Comparison of ENCODE assay signal across 12 cellular contexts in the genomic region with DNA sequence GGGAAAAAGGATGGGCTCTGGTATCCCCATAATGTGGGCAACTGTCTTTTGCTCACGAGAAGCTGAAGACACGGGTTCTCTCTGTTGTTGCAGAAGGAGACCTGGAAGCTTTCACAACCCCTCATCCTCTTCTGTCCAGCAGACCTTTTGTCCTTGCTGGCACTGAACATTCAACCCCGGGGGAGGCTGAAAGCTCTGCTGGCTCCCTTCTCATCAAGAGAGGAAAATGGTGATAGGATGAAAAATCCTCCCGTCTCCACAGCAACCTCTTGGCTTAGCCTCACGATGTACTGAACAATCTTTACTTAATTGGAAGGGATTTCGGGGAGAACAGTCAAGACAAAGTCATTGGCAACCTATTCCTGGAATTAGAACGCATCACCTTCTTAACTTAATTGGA. TPM values are rescaled to one million over a fixed set of nuclear protein-coding genes. Genes with fewer than 3 reads are reported as not detected.
A peak's percentile ranks its signal among the peaks of the same experiment; 100 is the strongest.
DNase-seq lines count a peak whose midpoint lies in the region; ATAC-seq and TF ChIP-seq lines count a peak whose summit lies in the region.
"Had no signal": no experiment of that assay in that cellular context is flagged by ENCODE, and none has a peak within 500 bp of the region (broad histone marks: within the 10 kb centered on the region; RNA-seq: fewer than 3 reads in every experiment).

No MANE protein-coding gene starts in this region.

- 67 to 76% methylated on average over 7 of the region's 7 CpGs for WGBS in tibial nerve, 2 donors

- no peak for TF ChIP-seq CTCF in ascending aorta (IDR thresholded peaks at IDR 0.05)
- no peak for TF ChIP-seq CTCF in fibroblast of lung (conservative IDR thresholded peaks at IDR 0.05 in 1 of 2, IDR thresholded peaks at IDR 0.05 in 1 of 2; ENCODE audit: low read depth in 1 of 2, low read length in 2 of 2)
- no peak for TF ChIP-seq CTCF in omental fat pad (IDR thresholded peaks at IDR 0.05)
- TF ChIP-seq CTCF in tibial nerve (IDR thresholded peaks at IDR 0.05), result no peak

- peak in 1 of 2 donors; percentile 52 for TF ChIP-seq EP300 in tibial nerve (IDR thresholded peaks at IDR 0.05)

- H2AFZ ChIP-seq in fibroblast of lung (ENCODE audit: low read length), result no peak overlapping the region

- peaks cover 47% of the 10 kb centered on the region for H3K79me2 ChIP-seq in fibroblast of lung (ENCODE audit: control insufficient read depth, insufficient read depth, low read length)

- TF ChIP-seq POLR2A in tibial nerve (IDR thresholded peaks at IDR 0.05), result no peak

- no peak overlapping the region for H3K4me3 ChIP-seq in ascending aorta
- no peak overlapping the region for H3K4me3 ChIP-seq in fibroblast of lung (replicated peaks in 1 of 4; ENCODE audit: control extremely low read depth in 1 of 4, insufficient read depth in 1 of 4, low read depth in 3 of 4, low read length in 4 of 4)
- H3K4me3 ChIP-seq in tibial nerve, result no peak overlapping the region

- peak overlapping the region; percentile 60 to 80 for H3K27ac ChIP-seq in ascending aorta
- peak overlapping the region; percentile 92 for H3K27ac ChIP-seq in fibroblast of lung (ENCODE audit: insufficient read depth, low read length)
- H3K27ac ChIP-seq in tibial nerve, result peak overlapping the region in 3 of 4 donors; percentile 18 to 81 (median 67)

- peaks cover 25 to 38% of the 10 kb centered on the region in 2 donors for H3K4me1 ChIP-seq in ascending aorta
- peaks cover 27% of the 10 kb centered on the region for H3K4me1 ChIP-seq in fibroblast of lung (ENCODE audit: control insufficient read depth, extremely low read depth, insufficient read depth, low read length)
- peaks cover 0 to 42% (median 19%) of the 10 kb centered on the region in 4 donors for H3K4me1 ChIP-seq in tibial nerve

- peak in 1 of 2 donors; percentile 74 for DNase-seq in ascending aorta (ENCODE audit: low spot score in 2 of 2)
- DNase-seq in fibroblast of lung (ENCODE audit: low read depth in 2 of 2), result no peak
- no peak for DNase-seq in omental fat pad (ENCODE audit: low spot score)
- DNase-seq in tibial nerve (ENCODE audit: low spot score in 2 of 2), result peak in 1 of 2 donors; percentile 57
- no peak for DNase-seq in COR-L47 (lab: John Stamatoyannopoulos, UW)
- no peak for DNase-seq in HUDEP-2 (lab: John Stamatoyannopoulos, UW; ENCODE audit: unreplicated experiment in 76 of 76)
- DNase-seq: activated CD4-positive, alpha-beta T cell treated with anti-CD3 and anti-CD28 coated beads, Interleukin-2, amount 50 U/mL, for 1 hour; CD8-positive, alpha-beta T cell; NCI-H226; PC-3; T-helper 2 cell had no signal

- intact Hi-C loops in ascending aorta (cut with DNase I), result loop anchor here (5.0 kb wide), 1 partner anchor 254 kb away; a partner anchor contains a TSS

- H3K36me3 ChIP-seq in ascending aorta (no peaks in the 10 kb centered on the region), fibroblast of lung (ENCODE audit: control insufficient read depth, insufficient read depth, low read length) (no peaks in the 10 kb centered on the region), tibial nerve (no peaks in the 10 kb centered on the region)

- H3K27me3 ChIP-seq in ascending aorta (no peaks in the 10 kb centered on the region), fibroblast of lung (ENCODE audit: control insufficient read depth, insufficient read depth, low read length) (no peaks in the 10 kb centered on the region), tibial nerve (no peaks in the 10 kb centered on the region)

- H4K20me1 ChIP-seq in fibroblast of lung (ENCODE audit: control insufficient read depth, extremely low read depth, insufficient read depth, low read length), result no peaks in the 10 kb centered on the region

- no peaks in the 10 kb centered on the region for H3K9me3 ChIP-seq in ascending aorta
- H3K9me3 ChIP-seq in fibroblast of lung (ENCODE audit: control insufficient read depth, insufficient read depth, low read depth, low read length), result no peaks in the 10 kb centered on the region
- no peaks in the 10 kb centered on the region for H3K9me3 ChIP-seq in tibial nerve

- ATAC-seq in omental fat pad (ENCODE audit: low FRiP score) (peak; percentile 46), GM18867 (IDR thresholded peaks at IDR 0.05; ENCODE audit: unreplicated experiment) (no peak)
- ATAC-seq: CD8-positive, alpha-beta T cell; PC-3 had no signal

- H3K4me2 ChIP-seq in fibroblast of lung (ENCODE audit: extremely low read depth, insufficient read depth, low read length), result no peak overlapping the region

- no peak overlapping the region for H3K9ac ChIP-seq in fibroblast of lung (ENCODE audit: insufficient read depth, low read length)

RNA-seq across cellular contexts. Expression of a gene that starts 39.0 kb away (rescaled TPM):
- 21.2 TPM for total RNA-seq in ascending aorta
- total RNA-seq in fibroblast of lung, result 13.1 and 14.7 TPM in 2 replicates
- polyA plus RNA-seq in fibroblast of lung, result 27.9 and 41.7 TPM in 2 replicates
- polyA plus RNA-seq in fibroblast of lung (2012), result 32.0 and 39.5 TPM in 2 replicates
- polyA minus RNA-seq in fibroblast of lung (ENCODE audit: low replicate concordance), result 28.6 and 44.8 TPM in 2 replicates
- total RNA-seq in omental fat pad, result 10 to 100 TPM; 22.4 to 69.7 (median 37.9) TPM
- total RNA-seq in tibial nerve, result 10 to 100 TPM in 3 of 4 donors, 1 to 10 TPM in 1; 9.4 to 28.6 (median 17.7) TPM
